Comparison of ENCODE assay signal across 2 cellular contexts in the genomic region with DNA sequence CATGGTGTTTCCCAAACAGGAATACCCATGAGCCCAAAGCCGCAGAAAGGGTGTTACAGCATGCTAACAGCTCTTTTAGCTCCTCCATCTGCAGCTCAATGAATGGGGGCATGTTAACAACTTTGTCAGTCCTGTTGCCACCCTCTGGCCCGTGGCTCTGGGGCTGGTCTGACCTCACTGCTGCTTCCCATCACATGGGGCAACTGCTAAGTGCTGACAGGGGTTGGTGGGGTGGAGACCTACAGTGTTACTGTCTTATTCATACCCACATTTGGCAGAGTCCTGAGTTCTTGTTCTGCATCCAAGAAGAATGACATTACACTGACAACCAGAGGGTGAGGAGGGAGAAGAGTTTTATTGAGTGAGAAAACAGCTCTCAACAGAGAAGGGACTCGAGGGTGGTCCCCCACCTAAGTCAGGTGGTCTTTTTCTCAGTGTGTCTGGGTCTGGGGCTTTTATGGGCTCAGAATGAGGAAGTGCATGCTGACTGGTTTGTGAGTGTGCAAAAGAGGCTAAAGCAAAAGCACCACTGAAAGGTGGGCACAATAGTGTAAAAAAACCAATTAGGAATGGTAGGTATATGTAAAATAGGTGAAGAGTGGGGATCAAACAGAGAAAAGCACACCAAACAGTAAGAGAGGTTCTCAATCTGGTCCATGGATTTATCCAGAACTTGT.
TF ChIP-seq lines count a peak whose summit lies in the region.

No MANE protein-coding gene starts in this region.

TF ChIP-seq in HEK293, 187 proteins besides CTCF, POLR2A, EP300 and RAD21:
- TF ChIP-seq MZF1 (tag by site-specific recombination; IDR thresholded peaks at IDR 0.05; ENCODE audit: borderline replicate concordance) (no peak), EGR2 (tag by site-specific recombination; IDR thresholded peaks at IDR 0.05; ENCODE audit: low read depth) (no peak), TRIM28 (IDR thresholded peaks at IDR 0.05; ENCODE audit: borderline replicate concordance, low read length) (peak; percentile 57; the same call in 1 of the 2 replicates), SETDB1 (IDR thresholded peaks at IDR 0.05; ENCODE audit: insufficient read length, low read length) (peak; percentile 74)
- TF ChIP-seq, protein P1, sequence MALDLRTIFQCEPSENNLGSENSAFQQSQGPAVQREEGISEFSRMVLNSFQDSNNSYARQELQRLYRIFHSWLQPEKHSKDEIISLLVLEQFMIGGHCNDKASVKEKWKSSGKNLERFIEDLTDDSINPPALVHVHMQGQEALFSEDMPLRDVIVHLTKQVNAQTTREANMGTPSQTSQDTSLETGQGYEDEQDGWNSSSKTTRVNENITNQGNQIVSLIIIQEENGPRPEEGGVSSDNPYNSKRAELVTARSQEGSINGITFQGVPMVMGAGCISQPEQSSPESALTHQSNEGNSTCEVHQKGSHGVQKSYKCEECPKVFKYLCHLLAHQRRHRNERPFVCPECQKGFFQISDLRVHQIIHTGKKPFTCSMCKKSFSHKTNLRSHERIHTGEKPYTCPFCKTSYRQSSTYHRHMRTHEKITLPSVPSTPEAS (tag by site-specific recombination; IDR thresholded peaks at IDR 0.05): no peak

TF ChIP-seq in GM12878, 131 proteins besides CTCF, POLR2A, EP300 and RAD21:
- no peak for TF ChIP-seq SREBF2 (IDR thresholded peaks at IDR 0.05; ENCODE audit: low read length)
- TF ChIP-seq IRF4 (IDR thresholded peaks at IDR 0.05; ENCODE audit: low read depth, low read length): no peak
- peak; percentile 10; the same call in 1 of the 2 replicates for TF ChIP-seq SPI1 (IDR thresholded peaks at IDR 0.05; ENCODE audit: borderline replicate concordance, insufficient read depth, low read depth, low read length)
